Comparison of ENCODE assay signal across 8 cellular contexts in the genomic region with DNA sequence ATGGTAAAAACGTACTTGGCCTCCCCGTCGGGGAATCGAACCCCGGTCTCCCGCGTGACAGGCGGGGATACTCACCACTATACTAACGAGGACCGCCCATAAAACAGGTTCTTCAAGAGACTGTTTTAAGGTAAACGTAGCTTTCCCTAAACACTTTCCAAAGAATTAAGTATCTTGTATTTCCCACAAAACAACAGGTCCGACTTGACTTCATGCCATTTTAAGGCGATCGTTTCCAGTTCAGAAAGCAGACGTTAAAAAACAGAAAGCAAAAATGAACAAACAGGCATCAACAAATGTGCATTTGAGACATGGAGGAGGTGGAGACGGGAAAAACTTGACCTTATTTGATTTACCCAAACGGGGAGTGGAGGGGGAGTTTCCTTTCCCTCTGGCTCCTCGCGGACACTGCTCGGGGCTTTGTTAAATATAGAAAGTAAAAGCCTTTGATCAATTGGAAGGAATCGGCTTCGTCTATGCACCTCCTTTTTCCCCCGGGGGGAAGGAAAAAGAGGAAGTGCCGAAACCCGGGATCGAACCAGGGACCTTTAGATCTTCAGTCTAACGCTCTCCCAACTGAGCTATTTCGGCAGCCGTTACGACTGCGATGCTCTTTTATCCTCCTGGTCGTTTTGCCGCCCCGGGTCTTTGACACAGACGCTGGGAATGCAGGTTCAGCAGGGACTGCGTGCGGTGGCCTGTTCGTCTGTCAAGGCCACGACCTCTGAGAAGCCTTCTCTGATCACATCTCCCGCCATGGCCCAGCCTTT. TPM values are rescaled to one million over a fixed set of nuclear protein-coding genes. Genes with fewer than 3 reads are reported as not detected.
DNase-seq lines count a peak whose midpoint lies in the region; ATAC-seq and TF ChIP-seq lines count a peak whose summit lies in the region.

No MANE protein-coding gene starts in this region.

- H3K9me3 Mint-ChIP-seq in HFFc6 = peaks cover 3% of the 10 kb centered on the region; the same call in 1 of the 2 replicates
- peaks cover 3% of the 10 kb centered on the region for H3K9me3 Mint-ChIP-seq in activated naive CD8-positive, alpha-beta T cell treated with anti-CD3 and anti-CD28 coated beads for 36 hours

- no peaks in the 10 kb centered on the region for H3F3A ChIP-seq in PC-3 (ENCODE audit: low read length, unreplicated experiment)

- H2AFZ ChIP-seq in PC-3 (ENCODE audit: low read length) = peak overlapping the region; percentile 62

- peak overlapping the region; percentile 88 for H3K4me2 ChIP-seq in PC-3 (ENCODE audit: low read length)

- H3K79me2 ChIP-seq in PC-3 (ENCODE audit: low read length) = no peaks in the 10 kb centered on the region

- H3K36me3 Mint-ChIP-seq in HFFc6 (ENCODE audit: low read depth) = no peaks in the 10 kb centered on the region
- H3K36me3 Mint-ChIP-seq in activated naive CD8-positive, alpha-beta T cell treated with anti-CD3 and anti-CD28 coated beads for 36 hours = peaks cover 6% of the 10 kb centered on the region

- peak overlapping the region; percentile 92 for H3K4me3 Mint-ChIP-seq in HFFc6
- peak overlapping the region; percentile 91 for H3K4me3 Mint-ChIP-seq in activated naive CD8-positive, alpha-beta T cell treated with anti-CD3 and anti-CD28 coated beads for 36 hours

- peak overlapping the region; percentile 57 for H3K9ac ChIP-seq in PC-3 (ENCODE audit: low read length)

- H3K4me3 ChIP-seq in PC-3 (ENCODE audit: low read length) = peak overlapping the region; percentile 83

- DNase-seq in EL (peak; percentile 92), HFFc6 (peak; percentile 76), PC-3 (peak; percentile 97), left cardiac atrium (peak; percentile 84), renal cortical epithelial cell (ENCODE audit: low read depth) (peak; percentile 85), SW 1271 (lab: John Stamatoyannopoulos, UW) (no peak), erythroblast (lab: John Stamatoyannopoulos, UW) (no peak)
- DNase-seq in activated naive CD8-positive, alpha-beta T cell treated with anti-CD3 and anti-CD28 coated beads for 36 hours = peak; percentile 87

- H3K27me3 Mint-ChIP-seq in HFFc6 (ENCODE audit: insufficient read depth) = peaks cover 15% of the 10 kb centered on the region
- H3K27me3 Mint-ChIP-seq in activated naive CD8-positive, alpha-beta T cell treated with anti-CD3 and anti-CD28 coated beads for 36 hours = peaks cover 11% of the 10 kb centered on the region

- no peaks in the 10 kb centered on the region for H3K9me3 ChIP-seq in PC-3 (ENCODE audit: low read length)

- peaks cover 19% of the 10 kb centered on the region for H3K4me1 ChIP-seq in PC-3 (ENCODE audit: insufficient read depth, low read length)

- no peaks in the 10 kb centered on the region for H3K27me3 ChIP-seq in PC-3 (ENCODE audit: low read length)

- H4K20me1 ChIP-seq in PC-3 (ENCODE audit: low read length) = no peaks in the 10 kb centered on the region

- POLR2A ChIA-PET in PC-3 (lab: Charles Lee; ENCODE audit: unreplicated experiment) = no interaction called here

- no peaks in the 10 kb centered on the region for H3K36me3 ChIP-seq in PC-3 (ENCODE audit: low read depth, low read length)

- intact Hi-C loops in PC-3 (cut with micrococcal nuclease) (loop anchor here (1.0 kb wide), 1 partner anchor 12 kb away; no protein-coding TSS in a partner anchor), left cardiac atrium (cut with DNase I) (no loop called here)

- peak overlapping the region; percentile 58 for H3K27ac ChIP-seq in PC-3 (ENCODE audit: low read length)

- H3K9me2 ChIP-seq in PC-3 (replicated peaks; ENCODE audit: low read length) = no peaks in the 10 kb centered on the region

- H3K27ac Mint-ChIP-seq in HFFc6 = peak overlapping the region; percentile 87
- peak overlapping the region; percentile 97 for H3K27ac Mint-ChIP-seq in activated naive CD8-positive, alpha-beta T cell treated with anti-CD3 and anti-CD28 coated beads for 36 hours

- ATAC-seq in PC-3 (peak; percentile 62), left cardiac atrium (peak; percentile 91 to 95)

- BruUV-seq in PC-3 (replicated peaks; lab: Mats Ljungman, UMichigan) = no TSS peak

- TF ChIP-seq POLR2A in erythroblast (IDR thresholded peaks at IDR 0.05; ENCODE audit: low read length) = no peak

- CTCF ChIA-PET in PC-3 (lab: Charles Lee) = interaction anchor here (1.2 to 2.1 kb wide), 2 partner anchors 13 to 23 kb away, joined by 4 to 8 read pairs; no protein-coding TSS in a partner anchor

- TF ChIP-seq CTCF in HFFc6 (IDR thresholded peaks at IDR 0.05) (no peak), PC-3 (conservative IDR thresholded peaks at IDR 0.05; ENCODE audit: low read depth, low read length) (no peak)

- H3K4me1 Mint-ChIP-seq in HFFc6 (ENCODE audit: low read depth) = peaks cover 47% of the 10 kb centered on the region
- H3K4me1 Mint-ChIP-seq in activated naive CD8-positive, alpha-beta T cell treated with anti-CD3 and anti-CD28 coated beads for 36 hours = peaks cover 41% of the 10 kb centered on the region

RNA-seq across cellular contexts. Expression of a gene that starts 13.1 kb away (rescaled TPM):
- total RNA-seq in HFFc6 (2021; fragmentation: NEBNext Ultra II Directional; extraction: Animal tissue kit (Norgen Biotek cat#: 25700)) = 1,000 to 10,000 TPM; 1,112 to 1,171 (median 1,143) TPM
- total RNA-seq in PC-3 (2014; rRNA removed) = 1,587 TPM in 2 replicates
- total RNA-seq in activated naive CD8-positive, alpha-beta T cell treated with anti-CD3 and anti-CD28 coated beads for 36 hours = 100 to 1,000 TPM; 927 to 944 TPM
- 1,000 to 10,000 TPM in 1 of 2 donors, 100 to 1,000 TPM in 1; 977 to 1,049 TPM for total RNA-seq in left cardiac atrium
- 2,164 and 2,732 TPM in 2 replicates for total RNA-seq in renal cortical epithelial cell

Comparison
In these comparisons a context has a peak if more than half of its experiments do, and no peak if none do; other contexts are left out.
1. DNase-seq: peak in EL (single experiment), HFFc6 (single experiment), PC-3 (single experiment), activated naive CD8-positive, alpha-beta T cell treated with anti-CD3 and anti-CD28 coated beads for 36 hours (single experiment), left cardiac atrium (single experiment) and renal cortical epithelial cell (single experiment); none in SW 1271 (0 of 2) and erythroblast (0 of 2).